Comparison of ENCODE assay signal across 1 cellular context in the genomic region with DNA sequence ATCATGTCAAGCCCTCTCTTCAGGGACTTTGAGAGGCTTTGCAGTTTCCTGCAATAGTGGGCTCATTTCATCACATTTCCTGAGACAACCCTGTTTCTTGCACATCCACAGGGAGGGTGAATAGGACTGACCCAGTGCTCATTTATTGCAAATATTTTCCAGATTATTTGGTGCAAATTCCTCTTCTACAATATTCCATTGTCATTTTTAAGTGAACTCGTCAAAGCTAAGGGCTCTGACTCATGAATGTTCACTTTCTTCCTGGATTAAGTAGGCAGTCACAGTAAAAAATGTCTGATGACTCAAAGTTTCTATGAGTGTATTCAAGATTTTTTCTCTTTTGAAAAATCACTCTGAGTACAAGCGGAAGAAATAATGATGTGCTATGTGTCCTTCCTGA.
TF ChIP-seq lines count a peak whose summit lies in the region.

No MANE protein-coding gene starts in this region.

TF ChIP-seq in SK-N-SH, 30 proteins besides CTCF, POLR2A, EP300 and RAD21 (continued from another document):
- TF ChIP-seq FOSL2 (IDR thresholded peaks at IDR 0.05; ENCODE audit: borderline replicate concordance, low read depth) (peak; percentile 97), POLR2AphosphoS5 (IDR thresholded peaks at IDR 0.05; ENCODE audit: low read depth, low read length) (peak; percentile 53; the same call in 1 of the 2 replicates), RXRA (IDR thresholded peaks at IDR 0.05; ENCODE audit: borderline replicate concordance, low read depth) (peak; percentile 69; the same call in 1 of the 2 replicates), FOXM1 (IDR thresholded peaks at IDR 0.05; ENCODE audit: low read depth) (peak; percentile 66; the same call in 1 of the 2 replicates), FOXJ3 (CRISPR knock-in tag; IDR thresholded peaks at IDR 0.05) (no peak), NFIC (IDR thresholded peaks at IDR 0.05; ENCODE audit: borderline replicate concordance) (peak; percentile 74), SIN3A (IDR thresholded peaks at IDR 0.05; ENCODE audit: borderline replicate concordance, low read depth, low read length) (no peak; the same call in 1 of the 2 replicates), TEAD4 (IDR thresholded peaks at IDR 0.05; ENCODE audit: borderline replicate concordance, insufficient read depth) (peak; percentile 88), YY1 (IDR thresholded peaks at IDR 0.05; ENCODE audit: low read depth) (no peak), MEF2A (IDR thresholded peaks at IDR 0.05; ENCODE audit: borderline replicate concordance, low read depth) (0 out of 2 replicates have a peak, but pooled peaks have one; percentile 60)
- TF ChIP-seq, protein P1, sequence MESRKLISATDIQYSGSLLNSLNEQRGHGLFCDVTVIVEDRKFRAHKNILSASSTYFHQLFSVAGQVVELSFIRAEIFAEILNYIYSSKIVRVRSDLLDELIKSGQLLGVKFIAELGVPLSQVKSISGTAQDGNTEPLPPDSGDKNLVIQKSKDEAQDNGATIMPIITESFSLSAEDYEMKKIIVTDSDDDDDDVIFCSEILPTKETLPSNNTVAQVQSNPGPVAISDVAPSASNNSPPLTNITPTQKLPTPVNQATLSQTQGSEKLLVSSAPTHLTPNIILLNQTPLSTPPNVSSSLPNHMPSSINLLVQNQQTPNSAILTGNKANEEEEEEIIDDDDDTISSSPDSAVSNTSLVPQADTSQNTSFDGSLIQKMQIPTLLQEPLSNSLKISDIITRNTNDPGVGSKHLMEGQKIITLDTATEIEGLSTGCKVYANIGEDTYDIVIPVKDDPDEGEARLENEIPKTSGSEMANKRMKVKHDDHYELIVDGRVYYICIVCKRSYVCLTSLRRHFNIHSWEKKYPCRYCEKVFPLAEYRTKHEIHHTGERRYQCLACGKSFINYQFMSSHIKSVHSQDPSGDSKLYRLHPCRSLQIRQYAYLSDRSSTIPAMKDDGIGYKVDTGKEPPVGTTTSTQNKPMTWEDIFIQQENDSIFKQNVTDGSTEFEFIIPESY (IDR thresholded peaks at IDR 0.05; ENCODE audit: borderline replicate concordance, low read depth), result peak; percentile 61; the same call in 1 of the 2 replicates
- TF ChIP-seq, protein P2, sequence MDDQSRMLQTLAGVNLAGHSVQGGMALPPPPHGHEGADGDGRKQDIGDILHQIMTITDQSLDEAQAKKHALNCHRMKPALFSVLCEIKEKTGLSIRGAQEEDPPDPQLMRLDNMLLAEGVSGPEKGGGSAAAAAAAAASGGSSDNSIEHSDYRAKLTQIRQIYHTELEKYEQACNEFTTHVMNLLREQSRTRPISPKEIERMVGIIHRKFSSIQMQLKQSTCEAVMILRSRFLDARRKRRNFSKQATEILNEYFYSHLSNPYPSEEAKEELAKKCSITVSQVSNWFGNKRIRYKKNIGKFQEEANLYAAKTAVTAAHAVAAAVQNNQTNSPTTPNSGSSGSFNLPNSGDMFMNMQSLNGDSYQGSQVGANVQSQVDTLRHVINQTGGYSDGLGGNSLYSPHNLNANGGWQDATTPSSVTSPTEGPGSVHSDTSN (IDR thresholded peaks at IDR 0.05), result peak; percentile 90
- TF ChIP-seq, protein P3, sequence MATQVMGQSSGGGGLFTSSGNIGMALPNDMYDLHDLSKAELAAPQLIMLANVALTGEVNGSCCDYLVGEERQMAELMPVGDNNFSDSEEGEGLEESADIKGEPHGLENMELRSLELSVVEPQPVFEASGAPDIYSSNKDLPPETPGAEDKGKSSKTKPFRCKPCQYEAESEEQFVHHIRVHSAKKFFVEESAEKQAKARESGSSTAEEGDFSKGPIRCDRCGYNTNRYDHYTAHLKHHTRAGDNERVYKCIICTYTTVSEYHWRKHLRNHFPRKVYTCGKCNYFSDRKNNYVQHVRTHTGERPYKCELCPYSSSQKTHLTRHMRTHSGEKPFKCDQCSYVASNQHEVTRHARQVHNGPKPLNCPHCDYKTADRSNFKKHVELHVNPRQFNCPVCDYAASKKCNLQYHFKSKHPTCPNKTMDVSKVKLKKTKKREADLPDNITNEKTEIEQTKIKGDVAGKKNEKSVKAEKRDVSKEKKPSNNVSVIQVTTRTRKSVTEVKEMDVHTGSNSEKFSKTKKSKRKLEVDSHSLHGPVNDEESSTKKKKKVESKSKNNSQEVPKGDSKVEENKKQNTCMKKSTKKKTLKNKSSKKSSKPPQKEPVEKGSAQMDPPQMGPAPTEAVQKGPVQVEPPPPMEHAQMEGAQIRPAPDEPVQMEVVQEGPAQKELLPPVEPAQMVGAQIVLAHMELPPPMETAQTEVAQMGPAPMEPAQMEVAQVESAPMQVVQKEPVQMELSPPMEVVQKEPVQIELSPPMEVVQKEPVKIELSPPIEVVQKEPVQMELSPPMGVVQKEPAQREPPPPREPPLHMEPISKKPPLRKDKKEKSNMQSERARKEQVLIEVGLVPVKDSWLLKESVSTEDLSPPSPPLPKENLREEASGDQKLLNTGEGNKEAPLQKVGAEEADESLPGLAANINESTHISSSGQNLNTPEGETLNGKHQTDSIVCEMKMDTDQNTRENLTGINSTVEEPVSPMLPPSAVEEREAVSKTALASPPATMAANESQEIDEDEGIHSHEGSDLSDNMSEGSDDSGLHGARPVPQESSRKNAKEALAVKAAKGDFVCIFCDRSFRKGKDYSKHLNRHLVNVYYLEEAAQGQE (IDR thresholded peaks at IDR 0.05; ENCODE audit: low read depth, low read length), result no peak
